Comparison of ENCODE assay signal across 9 cellular contexts in genomic region chr9:68678430-68678829, GRCh38. TPM values are rescaled to one million over a fixed set of nuclear protein-coding genes. Genes with fewer than 3 reads are reported as not detected.
DNase-seq lines count a peak whose midpoint lies in the region; ATAC-seq, FAIRE-seq and TF ChIP-seq lines count a peak whose summit lies in the region.
"Had no signal": no experiment of that assay in that cellular context is flagged by ENCODE, and none has a peak within 500 bp of the region (broad histone marks: within the 10 kb centered on the region; RNA-seq: fewer than 3 reads in every experiment).

No MANE protein-coding gene starts in this region.

- no TSS peak for BruUV-seq in GM12878 (replicated peaks; lab: Mats Ljungman, UMichigan)

- no peak overlapping the region for H3K27ac ChIP-seq in GM12878 (ENCODE audit: control insufficient read depth, insufficient read depth)
- no peak overlapping the region for H3K27ac ChIP-seq in neural cell (ENCODE audit: low read length)
- no peak overlapping the region for H3K27ac ChIP-seq in spleen

- peaks cover 3% of the 10 kb centered on the region for H3K4me1 Mint-ChIP-seq in activated CD4-positive, alpha-beta memory T cell treated with anti-CD3 and anti-CD28 coated beads, Interleukin-2, amount 10 ng/mL, durations not matched to agents 7 days and 5 days

- TF ChIP-seq RAD21 in GM12878 (IDR thresholded peaks at IDR 0.05; ENCODE audit: insufficient read depth, low read depth, low read length) (peak; percentile 57), neural cell (conservative IDR thresholded peaks at IDR 0.05) (peak; percentile 16)

- no peaks in the 10 kb centered on the region for H3K4me1 ChIP-seq in GM12878 (ENCODE audit: control insufficient read depth, insufficient read depth, low read length)
- H3K4me1 ChIP-seq in spleen: peaks cover 0 to 7% (median 0%) of the 10 kb centered on the region in 6 donors

- no peak overlapping the region for H2AFZ ChIP-seq in GM12878 (ENCODE audit: control insufficient read depth, low read depth, low read length)
- H2AFZ ChIP-seq in neural cell (ENCODE audit: low read depth, low read length): no peak overlapping the region

- H3K27me3 ChIP-seq in GM12878 (replicated peaks in 1 of 2; ENCODE audit: control insufficient read depth in 2 of 2, insufficient read depth in 2 of 2, low read length in 1 of 2) (no peaks in the 10 kb centered on the region), neural cell (ENCODE audit: insufficient read depth, low read depth, low read length) (no peaks in the 10 kb centered on the region), spleen (replicated peaks in 1 of 7) (peaks cover 0 to 15% (median 0%) of the 10 kb centered on the region in 7 donors)

- DNase-seq in GM10266 (ENCODE audit: extremely low spot score) (peak; percentile 24), HT-29 (ENCODE audit: low spot score) (peak; percentile 26), GM12878 (ENCODE audit: low read depth, low spot score) (no peak), left colon (no peak), spleen (no peak), NCI-H1436 (lab: John Stamatoyannopoulos, UW) (no peak)
- DNase-seq in activated CD4-positive, alpha-beta memory T cell treated with anti-CD3 and anti-CD28 coated beads, Interleukin-2, amount 10 ng/mL, durations not matched to agents 7 days and 5 days: no peak
- DNase-seq: activated naive CD4-positive, alpha-beta T cell had no signal

- WGBS in GM12878 (ENCODE audit: insufficient coverage, insufficient replicate concordance, low lambda C conversion rate, missing lambda C conversion rate): 40% methylated on average over 5 of the region's 5 CpGs
- WGBS in spleen, 5 donors: 40 to 66% (median 47%) methylated on average over 5 of the region's 5 CpGs

- no peak overlapping the region for H3K4me3 Mint-ChIP-seq in activated CD4-positive, alpha-beta memory T cell treated with anti-CD3 and anti-CD28 coated beads, Interleukin-2, amount 10 ng/mL, durations not matched to agents 7 days and 5 days

- no peak overlapping the region for H3K27ac Mint-ChIP-seq in activated CD4-positive, alpha-beta memory T cell treated with anti-CD3 and anti-CD28 coated beads, Interleukin-2, amount 10 ng/mL, durations not matched to agents 7 days and 5 days

- H3F3A ChIP-seq in neural cell (ENCODE audit: insufficient read depth, low read length, poor library complexity, severe bottlenecking): no peaks in the 10 kb centered on the region

- H3K79me2 ChIP-seq in GM12878 (ENCODE audit: control insufficient read depth, insufficient read depth, low read length) (no peaks in the 10 kb centered on the region), neural cell (replicated peaks; ENCODE audit: insufficient read depth, low read length) (no peaks in the 10 kb centered on the region)

- no peak for TF ChIP-seq EP300 in GM12878 (IDR thresholded peaks at IDR 0.05; ENCODE audit: borderline replicate concordance in 1 of 2, control insufficient read depth in 1 of 2, low read depth in 2 of 2, low read length in 2 of 2)
- TF ChIP-seq EP300 in neural cell (conservative IDR thresholded peaks at IDR 0.05; ENCODE audit: poor library complexity, severe bottlenecking): no peak

- POLR2A ChIA-PET in GM12878 (lab: Charles Lee): no interaction called here
- POLR2A ChIA-PET in activated CD4-positive, alpha-beta memory T cell treated with anti-CD3 and anti-CD28 coated beads, Interleukin-2, amount 10 ng/mL, durations not matched to agents 7 days and 5 days (lab: Charles Lee): no interaction called here

- FAIRE-seq in GM12878 (lab: Jason Lieb, UNC): no peak

- H3K9ac ChIP-seq in GM12878 (ENCODE audit: control insufficient read depth, insufficient read depth, low read length): no peak overlapping the region
- H3K9ac ChIP-seq in neural cell (ENCODE audit: low read length): no peak overlapping the region

- no peaks in the 10 kb centered on the region for H3K9me3 ChIP-seq in GM12878 (replicated peaks; ENCODE audit: control insufficient read depth, insufficient read depth, low read length)
- H3K9me3 ChIP-seq in neural cell (ENCODE audit: low read length): no peaks in the 10 kb centered on the region
- no peaks in the 10 kb centered on the region for H3K9me3 ChIP-seq in spleen

- H3K36me3 Mint-ChIP-seq in activated CD4-positive, alpha-beta memory T cell treated with anti-CD3 and anti-CD28 coated beads, Interleukin-2, amount 10 ng/mL, durations not matched to agents 7 days and 5 days (ENCODE audit: low read depth): no peaks in the 10 kb centered on the region

- no peak overlapping the region for H3K4me3 ChIP-seq in GM12878
- H3K4me3 ChIP-seq in neural cell (ENCODE audit: low read length): no peak overlapping the region
- no peak overlapping the region for H3K4me3 ChIP-seq in spleen

- RAD21 ChIA-PET in GM12878 (lab: Charles Lee; ENCODE audit: unreplicated experiment): no interaction called here

- H3K27me3 Mint-ChIP-seq in activated CD4-positive, alpha-beta memory T cell treated with anti-CD3 and anti-CD28 coated beads, Interleukin-2, amount 10 ng/mL, durations not matched to agents 7 days and 5 days: peaks cover 31% of the 10 kb centered on the region

- H4K20me1 ChIP-seq in GM12878 (ENCODE audit: control insufficient read depth, insufficient read depth) (no peaks in the 10 kb centered on the region), neural cell (ENCODE audit: insufficient read depth) (no peaks in the 10 kb centered on the region)

- no peaks in the 10 kb centered on the region for H3K9me3 Mint-ChIP-seq in activated CD4-positive, alpha-beta memory T cell treated with anti-CD3 and anti-CD28 coated beads, Interleukin-2, amount 10 ng/mL, durations not matched to agents 7 days and 5 days

- H3K4me2 ChIP-seq in GM12878 (ENCODE audit: control insufficient read depth, insufficient read depth): no peak overlapping the region
- no peak overlapping the region for H3K4me2 ChIP-seq in neural cell (ENCODE audit: low read length)

- ATAC-seq in GM12878 (peak; percentile 94), left colon (no peak)

- H3K36me3 ChIP-seq in GM12878 (ENCODE audit: control insufficient read depth in 2 of 2, insufficient read depth in 2 of 2, low read length in 1 of 2) (no peaks in the 10 kb centered on the region), neural cell (ENCODE audit: insufficient read depth, low read length) (no peaks in the 10 kb centered on the region), spleen (no peaks in the 10 kb centered on the region)

- TF ChIP-seq POLR2A in GM12878 (IDR thresholded peaks at IDR 0.05; ENCODE audit: low read depth, low read length) (no peak), spleen (IDR thresholded peaks at IDR 0.05) (no peak)

- TF ChIP-seq CTCF in GM10266 (IDR thresholded peaks at IDR 0.05; ENCODE audit: control insufficient read depth, insufficient read depth, low read depth, missing control alignments): peak; percentile 65
- TF ChIP-seq CTCF in GM12878 (IDR thresholded peaks at IDR 0.05 in 2 of 3, conservative IDR thresholded peaks at IDR 0.05 in 1 of 3; ENCODE audit: control insufficient read depth in 2 of 3, extremely low read depth in 1 of 3, insufficient read depth in 1 of 3, low read depth in 3 of 3, low read length in 3 of 3): peak; percentile 42 to 58 (median 56)
- TF ChIP-seq CTCF in neural cell (IDR thresholded peaks at IDR 0.05; ENCODE audit: poor library complexity, severe bottlenecking): peak; percentile 64
- peak in 2 of 11 experiments; percentile 25 to 39 for TF ChIP-seq CTCF in spleen (IDR thresholded peaks at IDR 0.05 in 8 of 11, conservative IDR thresholded peaks at IDR 0.05 in 3 of 11)

- CTCF ChIA-PET in GM12878 (lab: Yijun Ruan, JAX): interaction anchor here (2.1 kb wide), 1 partner anchor 95 kb away, joined by 5 read pairs; no protein-coding TSS in a partner anchor
- CTCF ChIA-PET in activated CD4-positive, alpha-beta memory T cell treated with anti-CD3 and anti-CD28 coated beads, Interleukin-2, amount 10 ng/mL, durations not matched to agents 7 days and 5 days (lab: Charles Lee): no interaction called here

- in situ Hi-C loops in GM12878 (cut with MboI): no loop called here

- H3K9me2 ChIP-seq in neural cell (ENCODE audit: insufficient read depth, low read length): no peaks in the 10 kb centered on the region

- intact Hi-C loops in GM12878 (cut with micrococcal nuclease; ENCODE audit: unreplicated experiment) (no loop called here), left colon (cut with DNase I, micrococcal nuclease) (no loop called here), spleen (cut with DNase I; ENCODE audit: low total_unique reads) (no loop called here)

- SMC1A ChIA-PET in GM12878 (lab: Charles Lee; ENCODE audit: uncharacterized antibody, unreplicated experiment): interaction anchor here (1.1 kb wide), 1 partner anchor 25 kb away, joined by 3 read pairs; no protein-coding TSS in a partner anchor

TF ChIP-seq in neural cell, 6 proteins besides CTCF, POLR2A, EP300 and RAD21 (continues in another document):
- TF ChIP-seq POLR2AphosphoS5 (IDR thresholded peaks at IDR 0.05): no peak
- TF ChIP-seq EZH2 (IDR thresholded peaks at IDR 0.05; ENCODE audit: borderline replicate concordance, insufficient read depth, low read length, poor library complexity, severe bottlenecking): no peak

RNA-seq across cellular contexts. Expression of gene PIP5K1B, which starts 26.6 kb away (rescaled TPM):
- total RNA-seq in HT-29 (2014; rRNA removed; shearing (Covaris generic)): 1.1 and 1.2 TPM in 2 replicates
- total RNA-seq in GM12878 (2013; cell fraction: nucleolus; rRNA removed): 58.8 and 60.2 TPM in 2 replicates
- total RNA-seq in GM12878 (2014; rRNA removed): 10.2 and 10.4 TPM in 2 replicates
- 12.5 and 13.5 TPM in 2 replicates for total RNA-seq in GM12878 (2014; rRNA removed; fragmentation: Illumina TruSeq; extraction: Trizol)
- 14.5 and 16.2 TPM in 2 replicates for total RNA-seq in GM12878 (2021)
- 6.0 TPM for polyA plus RNA-seq in GM12878 (2011; ENCODE audit: low read depth)
- polyA plus RNA-seq in GM12878 (2011; rRNA removed): 16.3 and 18.2 TPM in 2 replicates
- polyA plus RNA-seq in GM12878 (2011; cell fraction: cytosol; rRNA removed): 9.2 and 11.8 TPM in 2 replicates
- 10.3 and 12.1 TPM in 2 replicates for polyA plus RNA-seq in GM12878 (2011; cell fraction: nucleus; rRNA removed)
- 5.7 and 6.0 TPM in 2 replicates for polyA plus RNA-seq in GM12878 (2012)
- 15.1 and 19.9 TPM in 2 replicates for polyA plus RNA-seq in GM12878 (2014; fragmentation: Illumina TruSeq; extraction: Trizol)
- polyA plus RNA-seq in GM12878 (2014; fragmentation: Nextera tagmentation; extraction: Ambion mirVana): 10 to 100 TPM in 1 of 2 experiments, 1 to 10 TPM in 1; 6.8 to 10.9 TPM
- polyA plus RNA-seq in GM12878 (2014; rRNA removed): 8.7 and 9.7 TPM in 2 replicates
- polyA plus RNA-seq in GM12878 (2016; fragmentation: Nextera tagmentation; extraction: Ambion mirVana): 1 to 10 TPM; 8.2 to 9.7 TPM
- polyA minus RNA-seq in GM12878 (2011; rRNA and poly(A)+ RNA removed): 22.6 and 31.5 TPM in 2 replicates
- polyA minus RNA-seq in GM12878 (2011; cell fraction: cytosol; rRNA and poly(A)+ RNA removed): 4.9 and 5.4 TPM in 2 replicates
- 42.6 and 75.8 TPM in 2 replicates for polyA minus RNA-seq in GM12878 (2011; cell fraction: nucleus; rRNA and poly(A)+ RNA removed)
- 0.72 and 1.5 TPM in 2 replicates for polyA plus RNA-seq in neural cell
- 0.97 and 1.4 TPM in 2 replicates for polyA minus RNA-seq in neural cell
- total RNA-seq in left colon: 10 to 100 TPM; 83.1 to 91.6 TPM
- total RNA-seq in spleen: 10 to 100 TPM in 1 of 7 donors, 1 to 10 TPM in 6; 4.3 to 10.3 (median 8.0) TPM
- polyA plus RNA-seq in spleen: 1 to 10 TPM; 1.5 to 2.7 (median 2.3) TPM
- total RNA-seq in activated CD4-positive, alpha-beta memory T cell treated with anti-CD3 and anti-CD28 coated beads, Interleukin-2, amount 10 ng/mL, durations not matched to agents 7 days and 5 days: 1 to 10 TPM; 1.5 to 2.3 TPM

Comparison
In these comparisons a context has a peak if more than half of its experiments do, and no peak if none do; other contexts are left out.
1. DNase-seq: peak in GM10266 (single experiment) and HT-29 (single experiment); none in GM12878 (single experiment), left colon (0 of 2), spleen (single experiment), NCI-H1436 (single experiment) and activated CD4-positive, alpha-beta memory T cell treated with anti-CD3 and anti-CD28 coated beads, Interleukin-2, amount 10 ng/mL, durations not matched to agents 7 days and 5 days (single experiment).